In the genomic region with DNA sequence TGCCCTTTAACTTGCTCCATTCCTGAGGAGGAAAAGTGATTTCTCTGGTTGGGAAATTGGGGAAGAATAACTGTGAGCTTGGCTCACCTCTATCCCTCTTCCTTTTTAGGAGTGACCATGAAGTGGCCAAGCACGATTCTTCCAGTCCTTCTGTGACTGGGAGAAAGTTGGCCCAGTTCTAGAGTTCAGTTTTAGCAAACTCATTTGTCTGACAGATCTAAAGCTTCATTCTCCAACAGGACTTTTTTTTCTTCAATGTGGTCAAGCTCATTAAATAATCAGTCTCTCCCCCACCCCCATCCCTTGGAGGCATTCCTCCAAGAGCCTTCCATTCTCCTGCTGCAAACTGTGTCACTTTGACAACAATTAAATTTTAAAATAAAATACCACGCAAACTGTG, we compare ENCODE assay signal across 26 cellular contexts. TPM values are rescaled to one million over a fixed set of nuclear protein-coding genes. Genes with fewer than 3 reads are reported as not detected.
DNase-seq lines count a peak whose midpoint lies in the region; ATAC-seq, FAIRE-seq and TF ChIP-seq lines count a peak whose summit lies in the region.
"Had no signal": no experiment of that assay in that cellular context is flagged by ENCODE, and none has a peak within 500 bp of the region (broad histone marks: within the 10 kb centered on the region; RNA-seq: fewer than 3 reads in every experiment).

No MANE protein-coding gene starts in this region.

- ATAC-seq in K562 (peak; percentile 29; the same call in 2 of the 3 replicates), right cardiac atrium (peak; percentile 68 to 81)
- ATAC-seq: activated T-cell treated with anti-CD3 and anti-CD28 coated beads, Interleukin-2, amount 50 U/mL, for 4 hours; HepG2 had no signal

- H3K27ac ChIP-seq in K562 (ENCODE audit: extremely low read depth, low read depth, low read length) (no peak overlapping the region), right cardiac atrium (ENCODE audit: low read length) (peak overlapping the region; percentile 26), subcutaneous abdominal adipose tissue (ENCODE audit: low read depth, low read length) (peak overlapping the region; percentile 6)
- H3K27ac ChIP-seq: neural progenitor cell, PC-9 had no signal

- no peaks in the 10 kb centered on the region for H3K36me3 Mint-ChIP-seq in type B pancreatic cell
- H3K36me3 Mint-ChIP-seq: neural progenitor cell had no signal

- TF ChIP-seq EP300 in K562 (IDR thresholded peaks at IDR 0.05; ENCODE audit: low read length), result no peak

- 0 out of 2 replicates have a peak overlapping the region, but pooled peaks have one; percentile 62 for H2AFZ ChIP-seq in K562 (ENCODE audit: low read depth, low read length)
- H2AFZ ChIP-seq: neural progenitor cell, PC-9 had no signal

- TF ChIP-seq RAD21 in K562 (CRISPR knock-in tag; conservative IDR thresholded peaks at IDR 0.05 in 1 of 2, IDR thresholded peaks at IDR 0.05 in 1 of 2), result no peak

- no peaks in the 10 kb centered on the region for H3K9me1 ChIP-seq in K562 (ENCODE audit: control insufficient read depth, insufficient read depth, low read length)

- H3K27me3 ChIP-seq in K562 (ENCODE audit: control insufficient read depth in 2 of 2, insufficient read depth in 2 of 2, low read length in 2 of 2) (no peaks in the 10 kb centered on the region), right cardiac atrium (ENCODE audit: control insufficient read depth, insufficient read depth) (no peaks in the 10 kb centered on the region), subcutaneous abdominal adipose tissue (ENCODE audit: control insufficient read depth in 5 of 5, insufficient read depth in 4 of 5, low read length in 5 of 5) (no peaks in the 10 kb centered on the region)
- H3K27me3 ChIP-seq: neural progenitor cell had no signal

- H3K4me1 ChIP-seq in K562 (replicated peaks in 1 of 2; ENCODE audit: control insufficient read depth in 2 of 2, insufficient read depth in 2 of 2, low read length in 2 of 2) (no peaks in the 10 kb centered on the region; a peak in 2 of 5 replicates), right cardiac atrium (ENCODE audit: control insufficient read depth, insufficient read depth, low read length) (peaks cover 2% of the 10 kb centered on the region), subcutaneous abdominal adipose tissue (ENCODE audit: control insufficient read depth in 5 of 5, insufficient read depth in 5 of 5, low read length in 5 of 5) (peaks cover 0 to 17% (median 3%) of the 10 kb centered on the region in 5 donors)

- H3K36me3 ChIP-seq in K562 (ENCODE audit: control insufficient read depth, insufficient read depth, low read length), result no peaks in the 10 kb centered on the region
- no peaks in the 10 kb centered on the region for H3K36me3 ChIP-seq in subcutaneous abdominal adipose tissue (ENCODE audit: control insufficient read depth in 5 of 5, insufficient read depth in 5 of 5, low read length in 5 of 5)
- H3K36me3 ChIP-seq: neural progenitor cell had no signal

- no peak overlapping the region for H3K4me2 ChIP-seq in K562 (ENCODE audit: insufficient read depth, low read length)
- H3K4me2 ChIP-seq: neural progenitor cell, PC-9 had no signal

- intact Hi-C loops in K562 (cut with micrococcal nuclease) (no loop called here), right cardiac atrium (cut with DNase I) (no loop called here)

- no peaks in the 10 kb centered on the region for H4K20me1 ChIP-seq in K562 (replicated peaks; ENCODE audit: control insufficient read depth, insufficient read depth, low read length)

- H3K9ac ChIP-seq in K562 (ENCODE audit: insufficient read depth in 1 of 2, low read depth in 2 of 2, low read length in 2 of 2) (no peak overlapping the region), subcutaneous abdominal adipose tissue (ENCODE audit: low read length in 5 of 5) (no peak overlapping the region)
- H3K9ac ChIP-seq: neural progenitor cell had no signal

- DNase-seq in ELF-1 (ENCODE audit: low read depth, low spot score) (peak; percentile 15), K562 (ENCODE audit: extremely low read depth in 1 of 4, low spot score in 3 of 4) (no peak), right cardiac atrium (peak in 1 of 3 donors; percentile 11), type B pancreatic cell (ENCODE audit: extremely low spot score, unreplicated experiment) (no peak), GM03348 (ENCODE audit: low spot score) (no peak), HK-2 (ENCODE audit: unreplicated experiment) (no peak)
- DNase-seq: ACHN; activated CD4-positive, alpha-beta T cell treated with anti-CD3 and anti-CD28 coated beads, Interleukin-2, amount 50 U/mL, for 1 hour; activated gamma-delta T cell treated with Interleukin-2 at 50 U/mL for 16 hours; activated T-cell treated with anti-CD3 and anti-CD28 coated beads, Interleukin-2, amount 50 U/mL, for 4 hours; DMS53; Kasumi-1; NCI-H1694; NCI-H2171; NCI-H510A treated with DMSO at 0.1 percent for 48 hours; PC-9; posterior cingulate gyrus; SIG-M5; stimulated activated naive CD4-positive, alpha-beta T cell treated with Interleukin-2 at 50 U/mL for 16 hours; T1000 had no signal

- peaks cover 2% of the 10 kb centered on the region for H3K9me3 ChIP-seq in K562 (replicated peaks; ENCODE audit: control insufficient read depth, insufficient read depth, low read depth, low read length)
- H3K9me3 ChIP-seq in right cardiac atrium (ENCODE audit: control insufficient read depth, low read length), result no peaks in the 10 kb centered on the region
- H3K9me3 ChIP-seq in subcutaneous abdominal adipose tissue (ENCODE audit: control insufficient read depth in 5 of 5, low read length in 5 of 5), result peaks cover 0 to 3% (median 0%) of the 10 kb centered on the region in 5 donors

- 36% methylated on average over 2 of the region's 2 CpGs for whole genome bisulfite sequencing in K562 (ENCODE audit: insufficient coverage, low coverage, missing lambda C conversion rate)
- 58% methylated on average over 2 of the region's 2 CpGs for WGBS in right cardiac atrium

- peaks cover 4% of the 10 kb centered on the region for H3K9me3 Mint-ChIP-seq in type B pancreatic cell

- no peaks in the 10 kb centered on the region for H3K4me1 Mint-ChIP-seq in type B pancreatic cell (ENCODE audit: unreplicated experiment)

- BruUV-seq in K562 (replicated peaks; lab: Mats Ljungman, UMichigan), result no TSS peak

- no peaks in the 10 kb centered on the region for H3K27me3 Mint-ChIP-seq in type B pancreatic cell

- CTCF ChIA-PET in K562 (lab: Yijun Ruan, JAX; ENCODE audit: low intra/inter-chr PET ratio), result no interaction called here

- H3K79me2 ChIP-seq in K562 (ENCODE audit: control insufficient read depth, insufficient read depth, low read length), result no peaks in the 10 kb centered on the region

- no peak overlapping the region for H3K4me3 Mint-ChIP-seq in type B pancreatic cell
- H3K4me3 Mint-ChIP-seq: activated T-cell treated with anti-CD3 and anti-CD28 coated beads, Interleukin-2, amount 50 U/mL, for 4 hours; neural progenitor cell had no signal

- no peak overlapping the region for H3K27ac Mint-ChIP-seq in type B pancreatic cell
- H3K27ac Mint-ChIP-seq: neural progenitor cell had no signal

- H3K4me3 ChIP-seq in K562 (no peak overlapping the region), right cardiac atrium (ENCODE audit: low read length) (no peak overlapping the region), subcutaneous abdominal adipose tissue (ENCODE audit: low read depth in 1 of 5, low read length in 5 of 5) (no peak overlapping the region)
- H3K4me3 ChIP-seq: lung, neural progenitor cell, PC-9 had no signal

- FAIRE-seq in K562 (lab: Jason Lieb, UNC), result no peak
- FAIRE-seq: endothelial cell of umbilical vein, HepG2, keratinocyte had no signal

- no peak for TF ChIP-seq POLR2A in K562 (conservative IDR thresholded peaks at IDR 0.05)

- POLR2A ChIA-PET in K562 (lab: Yijun Ruan, JAX), result interaction anchor here (0.6 to 1.2 kb wide), 4 partner anchors 9 to 509 kb away, joined by 3 to 6 read pairs (median 3); partner anchors contain the start of gene CDC14A

- TF ChIP-seq CTCF in K562 (IDR thresholded peaks at IDR 0.05 in 2 of 3, conservative IDR thresholded peaks at IDR 0.05 in 1 of 3; ENCODE audit: insufficient read depth in 2 of 3, low read depth in 1 of 3, low read length in 3 of 3) (no peak), type B pancreatic cell (conservative IDR thresholded peaks at IDR 0.05) (no peak)

- in situ Hi-C loops in K562 (cut with MboI), result no loop called here

TF ChIP-seq in K562, 482 proteins besides CTCF, POLR2A, EP300 and RAD21 (continues in another document):
- no peak for TF ChIP-seq NFIX (CRISPR knock-in tag; IDR thresholded peaks at IDR 0.05; ENCODE audit: low read depth)
- TF ChIP-seq, protein P1, sequence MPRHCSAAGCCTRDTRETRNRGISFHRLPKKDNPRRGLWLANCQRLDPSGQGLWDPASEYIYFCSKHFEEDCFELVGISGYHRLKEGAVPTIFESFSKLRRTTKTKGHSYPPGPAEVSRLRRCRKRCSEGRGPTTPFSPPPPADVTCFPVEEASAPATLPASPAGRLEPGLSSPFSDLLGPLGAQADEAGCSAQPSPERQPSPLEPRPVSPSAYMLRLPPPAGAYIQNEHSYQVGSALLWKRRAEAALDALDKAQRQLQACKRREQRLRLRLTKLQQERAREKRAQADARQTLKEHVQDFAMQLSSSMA (CRISPR knock-in tag; IDR thresholded peaks at IDR 0.05), result no peak

RNA-seq across cellular contexts. Expression of gene AGL, which starts 6.4 kb away (rescaled TPM):
- 8.5 and 34.7 TPM in 2 replicates for total RNA-seq in K562 (2011; cell fraction: chromatin; rRNA removed; ENCODE audit: low replicate concordance)
- 3.8 and 4.7 TPM in 2 replicates for total RNA-seq in K562 (2011; cell fraction: nucleolus; rRNA removed)
- 8.9 and 12.0 TPM in 2 replicates for total RNA-seq in K562 (2011; cell fraction: nucleoplasm; rRNA removed)
- total RNA-seq in K562 (2014; rRNA removed) (7.6 and 9.0 TPM in 2 replicates), K562 (2014; rRNA removed; fragmentation: Illumina TruSeq; extraction: Trizol) (20.4 and 23.1 TPM in 2 replicates), K562 (2015; rRNA removed; fragmentation: Illumina TruSeq; extraction: Trizol) (16.1 and 16.6 TPM in 2 replicates), K562 (2021) (18.3 and 18.9 TPM in 2 replicates), right cardiac atrium (10 to 100 TPM; 58.8 to 66.4 (median 62.3) TPM), type B pancreatic cell (ENCODE audit: low replicate concordance) (17.8 and 24.4 TPM in 2 replicates)
- polyA plus RNA-seq in K562 (2011; rRNA removed) (8.1 and 12.4 TPM in 2 replicates), K562 (2014; fragmentation: Illumina TruSeq; extraction: Trizol) (11.7 and 13.7 TPM in 2 replicates), K562 (2014; fragmentation: Nextera tagmentation; extraction: Ambion mirVana) (1 to 10 TPM; 6.3 to 6.5 TPM), K562 (2014; rRNA removed) (6.3 and 6.7 TPM in 2 replicates), right cardiac atrium (23.2 TPM)
- polyA plus RNA-seq in K562 (2011; cell fraction: cytosol; rRNA removed), result 2.2 and 3.9 TPM in 2 replicates
- polyA plus RNA-seq in K562 (2011; cell fraction: nucleus; rRNA removed), result 7.1 and 8.6 TPM in 2 replicates
- 11.3 and 12.1 TPM in 2 replicates for polyA plus RNA-seq in K562 (2012)
- polyA minus RNA-seq in K562 (2011; rRNA and poly(A)+ RNA removed), result 41.7 and 42.8 TPM in 2 replicates
- 17.7 and 20.5 TPM in 2 replicates for polyA minus RNA-seq in K562 (2011; cell fraction: cytosol; rRNA and poly(A)+ RNA removed)
- 8.1 and 12.4 TPM in 2 replicates for polyA minus RNA-seq in K562 (2011; cell fraction: nucleus; rRNA and poly(A)+ RNA removed)
